Comparison of ENCODE assay signal across 9 cellular contexts in genomic region chr5:132747064-132747692, GRCh38. TPM values are rescaled to one million over a fixed set of nuclear protein-coding genes. Genes with fewer than 3 reads are reported as not detected.
A peak's percentile ranks its signal among the peaks of the same experiment; 100 is the strongest.
DNase-seq lines count a peak whose midpoint lies in the region; ATAC-seq, FAIRE-seq and TF ChIP-seq lines count a peak whose summit lies in the region.
"Had no signal": no experiment of that assay in that cellular context is flagged by ENCODE, and none has a peak within 500 bp of the region (broad histone marks: within the 10 kb centered on the region; RNA-seq: fewer than 3 reads in every experiment).

Gene CCNI2 (plus strand): TSS chr5:132747426. CDS start chr5:132747496, 70 bp downstream.

- H3K36me3 ChIP-seq in left ventricle myocardium inferior: peaks cover 6% of the 10 kb centered on the region
- H3K36me3 ChIP-seq in small intestine (ENCODE audit: control insufficient read depth in 2 of 2, insufficient read depth in 2 of 2, low read length in 2 of 2): no peaks in the 10 kb centered on the region

- intact Hi-C loops in left ventricle myocardium inferior (cut with micrococcal nuclease): loop anchor here (10.0 kb wide), 1 partner anchor 68 kb away; the partner anchor contains the start of gene SOWAHA

- H3K27me3 ChIP-seq in left ventricle myocardium inferior (ENCODE audit: low read depth): peaks cover 43% of the 10 kb centered on the region
- no peaks in the 10 kb centered on the region for H3K27me3 ChIP-seq in small intestine (ENCODE audit: control insufficient read depth in 2 of 2, insufficient read depth in 2 of 2, low read length in 2 of 2)

- peaks cover 13% of the 10 kb centered on the region for H3K4me1 ChIP-seq in left ventricle myocardium inferior
- no peaks in the 10 kb centered on the region for H3K4me1 ChIP-seq in small intestine (ENCODE audit: control insufficient read depth in 2 of 2, insufficient read depth in 1 of 2, low read depth in 1 of 2, low read length in 1 of 2)

- peak; percentile 24 for TF ChIP-seq CTCF in left ventricle myocardium inferior (IDR thresholded peaks at IDR 0.05; ENCODE audit: borderline replicate concordance)

- H3K9me3 ChIP-seq in left ventricle myocardium inferior (replicated peaks): no peaks in the 10 kb centered on the region
- H3K9me3 ChIP-seq in small intestine (ENCODE audit: control insufficient read depth, low read depth): no peaks in the 10 kb centered on the region

- no peak for ATAC-seq in HG03280 (IDR thresholded peaks at IDR 0.05; ENCODE audit: unreplicated experiment)

- H3K4me3 ChIP-seq in left ventricle myocardium inferior (peak within 1 kb of the TSS; percentile 68), small intestine (ENCODE audit: low read depth in 1 of 2, low read length in 2 of 2) (peak within 1 kb of the TSS; percentile 48 to 60)

- FAIRE-seq in small intestine (lab: Jason Lieb, UNC): no peak
- FAIRE-seq: A204.1 had no signal

- no peak within 1 kb of the TSS for H3K27ac ChIP-seq in left ventricle myocardium inferior (replicated peaks)
- H3K27ac ChIP-seq in small intestine (ENCODE audit: low read depth in 1 of 2, low read length in 1 of 2): peak within 1 kb of the TSS; percentile 74 to 78

- WGBS in small intestine, 3 donors: 0 to 1% (median 0%) methylated on average over 33 to 61 of the region's 61 CpGs

- DNase-seq in NCI-H345 (lab: John Stamatoyannopoulos, UW): peak; percentile 31
- DNase-seq in NCI-H345 treated with DMSO at 0.1 percent for 48 hours (lab: John Stamatoyannopoulos, UW; ENCODE audit: unreplicated experiment): no peak
- peak; percentile 6 for DNase-seq in NCI-H774 (lab: John Stamatoyannopoulos, UW)
- DNase-seq in activated gamma-delta T cell treated with anti-CD3 and anti-CD28 coated beads, Interleukin-2, amount 50 U/mL, for 16 hours (ENCODE audit: low read depth): peak; percentile 39
- DNase-seq in left ventricle myocardium inferior: no peak
- peak; percentile 78 for DNase-seq in small intestine
- DNase-seq in GDM1 (lab: John Stamatoyannopoulos, UW): no peak

RNA-seq across cellular contexts. Expression of gene CCNI2, which starts in this region (rescaled TPM):
- total RNA-seq in left ventricle myocardium inferior: 0.08 TPM
- polyA plus RNA-seq in small intestine: 1 to 10 TPM; 1.6 to 7.3 (median 2.7) TPM

Comparison
In these comparisons a context has a peak if more than half of its experiments do, and no peak if none do; other contexts are left out.
1. DNase-seq: peak in NCI-H345 (single experiment), NCI-H774 (single experiment), activated gamma-delta T cell treated with anti-CD3 and anti-CD28 coated beads, Interleukin-2, amount 50 U/mL, for 16 hours (single experiment) and small intestine (single experiment); none in NCI-H345 treated with DMSO at 0.1 percent for 48 hours (single experiment), left ventricle myocardium inferior (single experiment) and GDM1 (single experiment).